20 cellular contexts compared by ENCODE assay signal in the genomic region with DNA sequence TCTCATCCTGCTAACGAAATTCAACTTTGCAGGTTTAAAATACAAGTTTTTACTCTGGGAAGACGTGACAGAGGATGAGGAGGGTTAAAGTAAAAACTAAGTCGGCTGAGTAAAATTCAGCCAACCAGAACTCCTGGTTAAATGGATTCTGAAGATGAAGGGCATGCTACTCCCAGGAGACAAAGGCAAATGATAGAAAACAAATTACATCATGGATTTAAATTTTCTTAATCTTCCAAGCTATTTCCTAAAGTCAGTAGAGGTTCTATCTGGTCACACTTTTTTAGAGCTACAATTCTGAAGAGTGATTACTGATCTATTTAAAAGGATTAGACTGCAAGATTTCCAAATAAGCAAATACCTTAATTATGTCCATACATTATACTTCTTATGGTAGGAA.
"Had no signal": no experiment of that assay in that cellular context is flagged by ENCODE, and none has a peak within 500 bp of the region (broad histone marks: within the 10 kb centered on the region; RNA-seq: fewer than 3 reads in every experiment).

No MANE protein-coding gene starts in this region.

- H3K27me3 ChIP-seq: left lung, neutrophil, ovary, upper lobe of right lung had no signal

- H3K27ac Mint-ChIP-seq: activated CD4-positive, alpha-beta T cell treated with anti-CD3 and anti-CD28 coated beads for 36 hours; activated naive CD4-positive, alpha-beta T cell treated with anti-CD3 and anti-CD28 coated beads, Interleukin-2, amount 10 ng/mL, durations not matched to agents 7 days and 5 days; dendritic cell treated with granulocyte-macrophage colony-stimulating factor and Interleukin-4, amounts not matched to agents 40 ng/mL and 50 ng/mL, for 4 days; naive thymus-derived CD8-positive, alpha-beta T cell had no signal

- H3K9me3 ChIP-seq: left lung, neutrophil, ovary, prostate gland, upper lobe of right lung had no signal

- H3K27ac ChIP-seq: left lung, neutrophil, ovary, prostate gland, upper lobe of right lung had no signal

- H3K4me3 ChIP-seq: left lung, ovary, prostate gland, upper lobe of right lung had no signal

- DNase-seq: activated CD4-positive, alpha-beta T cell treated with anti-CD3 and anti-CD28 coated beads for 36 hours; activated CD4-positive, alpha-beta T cell treated with anti-CD3 and anti-CD28 coated beads, Interleukin-2, amount 50 U/mL, for 4 hours; activated CD8-positive, alpha-beta memory T cell treated with anti-CD3 and anti-CD28 coated beads, Interleukin-2, amount 50 U/mL, for 48 hours; activated effector memory CD4-positive, alpha-beta T cell treated with Interleukin-2 at 50 U/mL for 16 hours; activated naive CD4-positive, alpha-beta T cell treated with anti-CD3 and anti-CD28 coated beads, Interleukin-2, amount 10 ng/mL, durations not matched to agents 7 days and 5 days; activated T-cell treated with anti-CD3 and anti-CD28 coated beads, Interleukin-2, amount 50 U/mL, for 48 hours; amygdala; effector CD4-positive, alpha-beta T cell; kidney; left lung; naive thymus-derived CD8-positive, alpha-beta T cell; ovary; stimulated activated CD4-positive, alpha-beta T cell treated with anti-CD3 and anti-CD28 coated beads, Interleukin-4, amount 100 ng/mL, for 1 hour; stimulated activated naive CD8-positive, alpha-beta T cell treated with anti-CD3 and anti-CD28 coated beads, Interleukin-15, Interleukin-2, amounts not matched to agents 100 U/mL and 50 U/mL, for 24 hours; T-helper 9 cell; upper lobe of right lung had no signal

- H3K4me3 Mint-ChIP-seq: activated CD4-positive, alpha-beta T cell treated with anti-CD3 and anti-CD28 coated beads for 36 hours; activated naive CD4-positive, alpha-beta T cell treated with anti-CD3 and anti-CD28 coated beads, Interleukin-2, amount 10 ng/mL, durations not matched to agents 7 days and 5 days; dendritic cell treated with granulocyte-macrophage colony-stimulating factor and Interleukin-4, amounts not matched to agents 40 ng/mL and 50 ng/mL, for 4 days; naive thymus-derived CD8-positive, alpha-beta T cell; WTC11 had no signal

- ATAC-seq: activated CD4-positive, alpha-beta T cell treated with anti-CD3 and anti-CD28 coated beads for 36 hours; left lung; naive thymus-derived CD8-positive, alpha-beta T cell; stimulated activated naive CD8-positive, alpha-beta T cell treated with anti-CD3 and anti-CD28 coated beads, Interleukin-15, Interleukin-2, amounts not matched to agents 100 U/mL and 50 U/mL, for 24 hours; upper lobe of right lung; WTC11 had no signal

- H3K36me3 ChIP-seq: neutrophil, ovary, prostate gland, upper lobe of right lung had no signal

- H3K4me1 ChIP-seq: left lung had no signal

- H3K27me3 Mint-ChIP-seq: activated CD4-positive, alpha-beta T cell treated with anti-CD3 and anti-CD28 coated beads for 36 hours; activated naive CD4-positive, alpha-beta T cell treated with anti-CD3 and anti-CD28 coated beads, Interleukin-2, amount 10 ng/mL, durations not matched to agents 7 days and 5 days; dendritic cell treated with granulocyte-macrophage colony-stimulating factor and Interleukin-4, amounts not matched to agents 40 ng/mL and 50 ng/mL, for 4 days; naive thymus-derived CD8-positive, alpha-beta T cell had no signal

- H3K9me3 Mint-ChIP-seq: activated naive CD4-positive, alpha-beta T cell treated with anti-CD3 and anti-CD28 coated beads, Interleukin-2, amount 10 ng/mL, durations not matched to agents 7 days and 5 days; dendritic cell treated with granulocyte-macrophage colony-stimulating factor and Interleukin-4, amounts not matched to agents 40 ng/mL and 50 ng/mL, for 4 days; naive thymus-derived CD8-positive, alpha-beta T cell; WTC11 had no signal
